ENCODE assay signal across 8 cellular contexts in the genomic region with DNA sequence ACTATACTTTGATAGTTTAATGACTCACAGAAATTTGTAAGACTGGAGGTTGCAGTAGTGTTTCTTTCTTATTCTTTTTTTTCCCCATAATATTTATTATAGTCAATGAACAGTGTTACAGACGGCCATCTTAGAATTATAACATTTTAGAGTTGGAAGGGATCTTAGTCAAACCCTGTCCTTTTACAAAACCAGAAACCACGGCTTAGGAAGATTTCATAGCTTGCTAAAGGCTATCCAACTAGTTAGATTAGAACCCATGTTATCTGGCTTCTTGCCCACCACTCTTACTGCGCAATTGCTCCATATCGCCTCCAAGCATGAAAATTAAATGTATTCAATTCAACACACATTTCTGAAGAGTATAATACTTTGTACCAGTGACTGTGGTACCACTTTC. TPM values are rescaled to one million over a fixed set of nuclear protein-coding genes. Genes with fewer than 3 reads are reported as not detected.
DNase-seq lines count a peak whose midpoint lies in the region; ATAC-seq, FAIRE-seq and TF ChIP-seq lines count a peak whose summit lies in the region.

No MANE protein-coding gene starts in this region.

- BruUV-seq in Panc1 (replicated peaks; lab: Mats Ljungman, UMichigan) (TSS peak; percentile 91), endothelial cell of umbilical vein (replicated peaks; lab: Mats Ljungman, UMichigan) (no TSS peak)

- DNase-seq in NCI-H748 (lab: John Stamatoyannopoulos, UW; ENCODE audit: unreplicated experiment) (peak; percentile 31), NCI-H748 treated with DMSO at 0.1 percent for 48 hours (lab: John Stamatoyannopoulos, UW) (no peak), Panc1 (ENCODE audit: low read depth, low spot score) (no peak), endothelial cell of umbilical vein (ENCODE audit: low read depth, low spot score) (peak; percentile 40), DMS153 treated with DMSO at 0.1 percent for 48 hours (lab: John Stamatoyannopoulos, UW; ENCODE audit: unreplicated experiment) (no peak)

- dilution Hi-C loops in endothelial cell of umbilical vein (cut with MboI; ENCODE audit: extremely low pct_ligation_motif_present, low sequenced_read_pairs) = no loop called here

- H4K20me1 ChIP-seq in endothelial cell of umbilical vein (replicated peaks; ENCODE audit: control insufficient read depth, extremely low read depth, insufficient read depth, low read length) = no peaks in the 10 kb centered on the region

- POLR2A ChIA-PET in Panc1 (lab: Charles Lee) = interaction anchor here (0.6 kb wide), 1 partner anchor 74 kb away, joined by 3 read pairs; no protein-coding TSS in a partner anchor
- POLR2A ChIA-PET in endothelial cell of umbilical vein (lab: Charles Lee) = interaction anchor here (0.6 kb wide), 1 partner anchor 22 kb away, joined by 4 read pairs; no protein-coding TSS in a partner anchor

- in situ Hi-C loops in Panc1 (cut with HindIII; ENCODE audit: low pct_unique_long_range_greater_than_20kb, low sequenced_read_pairs) = no loop called here

- H3K27ac ChIP-seq in Panc1 (ENCODE audit: low read length) (peak overlapping the region; percentile 100), endothelial cell of umbilical vein (ENCODE audit: insufficient read depth, low read depth, low read length) (peak overlapping the region; percentile 100)

- H3K36me3 ChIP-seq in Panc1 (ENCODE audit: control insufficient read depth, insufficient read depth, low read length) = no peaks in the 10 kb centered on the region; the same call in 1 of the 2 replicates
- no peaks in the 10 kb centered on the region for H3K36me3 ChIP-seq in endothelial cell of umbilical vein (ENCODE audit: control insufficient read depth in 2 of 2, extremely low read depth in 1 of 2, insufficient read depth in 2 of 2, low read length in 2 of 2)
- no peaks in the 10 kb centered on the region for H3K36me3 ChIP-seq in neuron (ENCODE audit: insufficient read depth, low read length)

- peaks cover 7% of the 10 kb centered on the region for H3K4me1 ChIP-seq in Panc1 (ENCODE audit: control insufficient read depth, insufficient read depth, low read length)
- peaks cover 4% of the 10 kb centered on the region for H3K4me1 ChIP-seq in endothelial cell of umbilical vein (ENCODE audit: control insufficient read depth, extremely low read depth, insufficient read depth, low read length)
- no peaks in the 10 kb centered on the region for H3K4me1 ChIP-seq in neuron (ENCODE audit: insufficient read depth, low read length)

- H3K79me2 ChIP-seq in endothelial cell of umbilical vein (ENCODE audit: control insufficient read depth, insufficient read depth, low read length) = peaks cover 49% of the 10 kb centered on the region

- peak overlapping the region; percentile 88 for H3K4me2 ChIP-seq in endothelial cell of umbilical vein (ENCODE audit: insufficient read depth, low read length)

- H2AFZ ChIP-seq in endothelial cell of umbilical vein (ENCODE audit: low read depth, low read length) (no peak overlapping the region), neuron (ENCODE audit: low read depth, low read length) (no peak overlapping the region)

- TF ChIP-seq CTCF in Panc1 (IDR thresholded peaks at IDR 0.05) (no peak), endothelial cell of umbilical vein (IDR thresholded peaks at IDR 0.05; ENCODE audit: extremely low read depth in 1 of 2, insufficient read depth in 1 of 2, low read depth in 1 of 2, low read length in 2 of 2) (no peak)

- no peak for TF ChIP-seq POLR2A in endothelial cell of umbilical vein (IDR thresholded peaks at IDR 0.05; ENCODE audit: low read depth, low read length)

- no peaks in the 10 kb centered on the region for H3K9me3 ChIP-seq in Panc1 (ENCODE audit: control insufficient read depth, insufficient read depth, low read depth, low read length)
- H3K9me3 ChIP-seq in endothelial cell of umbilical vein (replicated peaks; ENCODE audit: control insufficient read depth, insufficient read depth, low read length) = no peaks in the 10 kb centered on the region
- H3K9me3 ChIP-seq in neuron (ENCODE audit: low read length) = no peaks in the 10 kb centered on the region

- H3K27me3 ChIP-seq in Panc1 (ENCODE audit: control insufficient read depth, insufficient read depth, low read length) = no peaks in the 10 kb centered on the region
- H3K27me3 ChIP-seq in endothelial cell of umbilical vein (ENCODE audit: control insufficient read depth in 2 of 2, insufficient read depth in 2 of 2, low read length in 2 of 2) = no peaks in the 10 kb centered on the region
- H3K27me3 ChIP-seq in neuron (ENCODE audit: insufficient read depth, low read length) = no peaks in the 10 kb centered on the region

- CTCF ChIA-PET in Panc1 (lab: Charles Lee) = interaction anchor here (0.6 kb wide), 1 partner anchor 31 kb away, joined by 8 read pairs; no protein-coding TSS in a partner anchor
- CTCF ChIA-PET in endothelial cell of umbilical vein (lab: Charles Lee) = interaction anchor here (1.2 kb wide), 1 partner anchor 8 kb away, joined by 6 read pairs; no protein-coding TSS in a partner anchor

- H3K9me1 ChIP-seq in endothelial cell of umbilical vein (replicated peaks; ENCODE audit: control insufficient read depth, extremely low read depth, insufficient read depth, low read length) = no peaks in the 10 kb centered on the region

- ATAC-seq in Panc1 = no peak
- ATAC-seq in HG03196 (IDR thresholded peaks at IDR 0.05; ENCODE audit: unreplicated experiment) = no peak
- no peak for ATAC-seq in HG03442 (IDR thresholded peaks at IDR 0.05; ENCODE audit: unreplicated experiment)

- intact Hi-C loops in Panc1 (cut with micrococcal nuclease; ENCODE audit: unreplicated experiment) = no loop called here
- intact Hi-C loops in endothelial cell of umbilical vein (cut with micrococcal nuclease) = loop anchor here (1.0 kb wide), 3 partner anchors 28 to 102 kb away; no protein-coding TSS in a partner anchor

- H3K4me3 ChIP-seq in Panc1 (ENCODE audit: low read depth in 2 of 2, low read length in 2 of 2) (peak overlapping the region; percentile 88 to 92), endothelial cell of umbilical vein (replicated peaks in 1 of 3; ENCODE audit: insufficient read depth in 1 of 3, low read depth in 1 of 3, low read length in 3 of 3) (peak overlapping the region; percentile 71 to 98 (median 87)), neuron (ENCODE audit: low read length) (peak overlapping the region; percentile 93)

- FAIRE-seq in endothelial cell of umbilical vein (lab: Jason Lieb, UNC) = no peak

- H3K9ac ChIP-seq in endothelial cell of umbilical vein (replicated peaks; ENCODE audit: extremely low read depth, insufficient read depth, low read length) = peak overlapping the region; percentile 98

TF ChIP-seq in endothelial cell of umbilical vein, 7 proteins besides CTCF, POLR2A, EP300 and RAD21:
- TF ChIP-seq POLR2AphosphoS5 (IDR thresholded peaks at IDR 0.05; ENCODE audit: insufficient read depth, low read depth, low read length) (no peak), MYC (IDR thresholded peaks at IDR 0.05; ENCODE audit: low read depth, low read length) (no peak), JUN (IDR thresholded peaks at IDR 0.05; ENCODE audit: borderline replicate concordance, insufficient read depth, insufficient read length, low read depth) (no peak), FOS (IDR thresholded peaks at IDR 0.05; ENCODE audit: borderline replicate concordance, insufficient read depth, low read length) (no peak), EZH2 (IDR thresholded peaks at IDR 0.05; ENCODE audit: borderline replicate concordance, low read depth, low read length, severe bottlenecking) (no peak), GATA2 (IDR thresholded peaks at IDR 0.05; ENCODE audit: insufficient read depth, insufficient read length, low read depth, low read length) (no peak), MAX (IDR thresholded peaks at IDR 0.05; ENCODE audit: insufficient read depth, insufficient read length) (no peak)

RNA-seq across cellular contexts. Expression of gene XIAP, which starts 1.1 kb away (rescaled TPM):
- 73.7 TPM for total RNA-seq in Panc1 (2021; ENCODE audit: unreplicated experiment)
- polyA plus RNA-seq in Panc1 (2012; ENCODE audit: insufficient read length) = 28.0 TPM
- 34.5 and 38.3 TPM in 2 replicates for total RNA-seq in endothelial cell of umbilical vein
- polyA plus RNA-seq in endothelial cell of umbilical vein = 4.6 and 8.1 TPM in 2 replicates
- polyA plus RNA-seq in endothelial cell of umbilical vein (2011; cell fraction: cytosol; rRNA removed) = 9.3 and 10.5 TPM in 2 replicates
- polyA plus RNA-seq in endothelial cell of umbilical vein (2011; cell fraction: nucleus; rRNA removed) = 10.4 and 13.7 TPM in 2 replicates
- 15.4 and 18.8 TPM in 2 replicates for polyA plus RNA-seq in endothelial cell of umbilical vein (2012)
- polyA minus RNA-seq in endothelial cell of umbilical vein = 13.0 and 14.9 TPM in 2 replicates
- 19.0 TPM for polyA minus RNA-seq in endothelial cell of umbilical vein (2011; cell fraction: cytosol; rRNA and poly(A)+ RNA removed)
- polyA minus RNA-seq in endothelial cell of umbilical vein (2011; cell fraction: nucleus; rRNA and poly(A)+ RNA removed) = 15.1 and 16.7 TPM in 2 replicates

Comparison
In these comparisons a context has a peak if more than half of its experiments do, and no peak if none do; other contexts are left out.
1. DNase-seq: peak in NCI-H748 (single experiment) and endothelial cell of umbilical vein (single experiment); none in NCI-H748 treated with DMSO at 0.1 percent for 48 hours (single experiment), Panc1 (single experiment) and DMS153 treated with DMSO at 0.1 percent for 48 hours (single experiment).
2. Peak in every context shown above with its lines, with median percentiles within 50 percentile points of each other: H3K4me3 ChIP-seq.